ENCODE assay signal across 8 cellular contexts in the genomic region with DNA sequence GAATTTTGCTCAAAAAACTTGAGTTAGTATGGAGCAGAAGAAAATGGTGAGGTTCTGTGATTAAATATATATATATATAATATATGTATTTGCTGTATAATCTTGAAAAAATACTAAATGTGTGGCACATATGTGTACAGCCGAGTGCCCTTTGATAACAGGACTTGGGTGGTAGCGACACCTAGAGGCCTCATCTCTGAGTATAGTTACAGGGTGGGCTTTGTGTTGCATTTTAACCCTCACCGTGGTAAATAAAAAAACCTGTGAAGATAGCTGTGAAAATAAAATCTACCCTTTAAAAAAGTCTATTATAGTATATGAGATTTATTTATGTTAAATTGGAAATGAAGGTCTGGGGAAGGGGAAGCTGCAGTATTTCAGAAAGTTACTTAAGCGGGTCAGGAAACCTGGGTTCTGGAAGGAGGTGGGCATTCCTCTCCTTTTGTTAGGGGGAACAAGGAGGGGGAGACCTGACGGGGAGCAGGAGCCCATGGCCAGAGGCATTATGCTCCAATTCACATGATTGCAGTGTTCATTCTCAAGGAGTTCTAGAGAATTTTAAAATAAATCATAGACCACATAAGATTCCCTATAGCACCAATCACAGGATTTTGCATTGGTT.
A peak's percentile ranks its signal among the peaks of the same experiment; 100 is the strongest.
DNase-seq lines count a peak whose midpoint lies in the region; ATAC-seq and TF ChIP-seq lines count a peak whose summit lies in the region.

No MANE protein-coding gene starts in this region.

- no peak overlapping the region for H3K4ac ChIP-seq in IMR-90 (ENCODE audit: low read depth, low read length)

- H3K79me1 ChIP-seq in IMR-90 (ENCODE audit: low read depth in 1 of 2, low read length in 2 of 2) = no peaks in the 10 kb centered on the region

- no peak overlapping the region for H2BK15ac ChIP-seq in IMR-90 (ENCODE audit: low read depth, low read length)

- H3K4me3 ChIP-seq in IMR-90 (ENCODE audit: insufficient read depth, low read depth, low read length) = no peak overlapping the region
- no peak overlapping the region for H3K4me3 ChIP-seq in brain microvascular endothelial cell (ENCODE audit: low read depth, low read length)

- TF ChIP-seq RAD21 in IMR-90 (IDR thresholded peaks at IDR 0.05; ENCODE audit: low read length) = peak; percentile 74

- no peak overlapping the region for H4K5ac ChIP-seq in IMR-90 (ENCODE audit: low read depth, low read length)

- H3K4me1 ChIP-seq in IMR-90 (ENCODE audit: control insufficient read depth, insufficient read depth, low read length) = no peaks in the 10 kb centered on the region

- H3K27ac ChIP-seq in IMR-90 (ENCODE audit: insufficient read depth, low read length) (no peak overlapping the region), brain microvascular endothelial cell (no peak overlapping the region)

- H3K56ac ChIP-seq in IMR-90 (ENCODE audit: extremely low read depth, insufficient read depth, low read length) = no peak overlapping the region

- DNase-seq in COLO829 (ENCODE audit: low spot score) = peak; percentile 5
- DNase-seq in IMR-90 = peak; percentile 50
- DNase-seq in brain microvascular endothelial cell = peak; percentile 52
- peak in 1 of 2 donors; percentile 71 for DNase-seq in left colon
- peak; percentile 7 to 12 for DNase-seq in stimulated activated CD8-positive, alpha-beta memory T cell treated with anti-CD3 and anti-CD28 coated beads, Interleukin-2, amount 100 ng/mL, for 48 hours (ENCODE audit: low read depth in 2 of 2)
- DNase-seq in NCI-H187 treated with DMSO at 0.1 percent for 48 hours (lab: John Stamatoyannopoulos, UW) = no peak

- no peak overlapping the region for H3K23ac ChIP-seq in IMR-90 (ENCODE audit: low read depth, low read length)

- CTCF ChIA-PET in IMR-90 (lab: Yijun Ruan, JAX) = interaction anchor here (0.6 to 1.0 kb wide), 7 partner anchors 10 to 645 kb away, joined by 3 to 4 read pairs (median 3); no protein-coding TSS in a partner anchor

- no peak overlapping the region for H2BK5ac ChIP-seq in IMR-90 (ENCODE audit: low read depth, low read length, poor library complexity, severe bottlenecking)

- H3K4me2 ChIP-seq in IMR-90 (ENCODE audit: low read depth, low read length) = no peak overlapping the region

- H3K14ac ChIP-seq in IMR-90 (replicated peaks; ENCODE audit: low read depth, low read length) = no peak overlapping the region

- H3K27me3 ChIP-seq in IMR-90 (ENCODE audit: control insufficient read depth, insufficient read depth, low read length) (no peaks in the 10 kb centered on the region; the same call in 1 of the 2 replicates), brain microvascular endothelial cell (replicated peaks) (no peaks in the 10 kb centered on the region)

- ATAC-seq in GM19324 (IDR thresholded peaks at IDR 0.05; ENCODE audit: low FRiP score, unreplicated experiment) (peak; percentile 52), IMR-90 (ENCODE audit: low read depth) (peak; percentile 81), SK-N-SH treated with all-trans-retinoic acid at 6 μM for 48 hours (peak; percentile 96), left colon (peak; percentile 66)

- no peaks in the 10 kb centered on the region for H4K20me1 ChIP-seq in IMR-90 (ENCODE audit: insufficient read depth, low read length)

- H3K9ac ChIP-seq in IMR-90 (ENCODE audit: low read depth, low read length) = no peak overlapping the region

- no peak overlapping the region for H4K91ac ChIP-seq in IMR-90 (ENCODE audit: insufficient read depth, low read depth, low read length)

- intact Hi-C loops in IMR-90 (cut with micrococcal nuclease) = loop anchor here (1.0 kb wide), 2 partner anchors 144 to 636 kb away; a partner anchor contains a TSS
- intact Hi-C loops in left colon (cut with DNase I, micrococcal nuclease) = loop anchor here in 1 of 2 donors (10.0 kb wide), 1 partner anchor 149 kb away; no protein-coding TSS in a partner anchor

- H2BK120ac ChIP-seq in IMR-90 (ENCODE audit: low read depth, low read length) = no peak overlapping the region

- H2BK20ac ChIP-seq in IMR-90 (ENCODE audit: low read depth, low read length) = no peak overlapping the region

- H3K36me3 ChIP-seq in IMR-90 (ENCODE audit: control insufficient read depth, insufficient read depth, low read length) (no peaks in the 10 kb centered on the region), brain microvascular endothelial cell (replicated peaks) (no peaks in the 10 kb centered on the region)

- in situ Hi-C loops in IMR-90 (cut with MboI; ENCODE audit: low sequenced_read_pairs) (no loop called here), brain microvascular endothelial cell (cut with HindIII; ENCODE audit: low pct_ligation_motif_present, low sequenced_read_pairs) (no loop called here)

- H3K9me1 ChIP-seq in IMR-90 (ENCODE audit: insufficient read depth, low read length) = no peaks in the 10 kb centered on the region

- no CpG with 5 or more reads among the region's 5 CpGs for WGBS in IMR-90 (ENCODE audit: extremely low coverage in 2 of 2, insufficient read length in 1 of 2), 2 experiments

- H3K9me3 ChIP-seq in IMR-90 (ENCODE audit: control insufficient read depth, insufficient read depth, low read length) = no peaks in the 10 kb centered on the region

- BruUV-seq in IMR-90 (replicated peaks; lab: Mats Ljungman, UMichigan) = no TSS peak

- dilution Hi-C loops in IMR-90 (cut with HindIII; ENCODE audit: low sequenced_read_pairs, unreplicated experiment) = no loop called here

- H2AK9ac ChIP-seq in IMR-90 (replicated peaks; ENCODE audit: low read depth, low read length, poor library complexity) = no peak overlapping the region

- no peak overlapping the region for H3K18ac ChIP-seq in IMR-90 (ENCODE audit: low read depth, low read length)

- no peak overlapping the region for H4K8ac ChIP-seq in IMR-90 (ENCODE audit: low read depth in 2 of 2, low read length in 2 of 2)

- TF ChIP-seq CTCF in IMR-90 (conservative IDR thresholded peaks at IDR 0.05; ENCODE audit: low read depth, low read length) = peak; percentile 65
- TF ChIP-seq CTCF in brain microvascular endothelial cell (IDR thresholded peaks at IDR 0.05; ENCODE audit: low read depth, low read length, missing control alignments) = peak; percentile 82

- no peak overlapping the region for H2AK5ac ChIP-seq in IMR-90 (ENCODE audit: low read depth, low read length)

- TF ChIP-seq POLR2A in IMR-90 (IDR thresholded peaks at IDR 0.05; ENCODE audit: low read depth, low read length) = no peak

- H2AFZ ChIP-seq in IMR-90 (replicated peaks; ENCODE audit: low read length, poor library complexity) = no peak overlapping the region

- POLR2A ChIA-PET in IMR-90 (lab: Charles Lee; ENCODE audit: unreplicated experiment) = no interaction called here

TF ChIP-seq in IMR-90, 13 proteins besides CTCF, POLR2A, EP300 and RAD21:
- TF ChIP-seq SMC3 (IDR thresholded peaks at IDR 0.05; ENCODE audit: low read depth, low read length) (peak; percentile 53), MXI1 (IDR thresholded peaks at IDR 0.05; ENCODE audit: borderline replicate concordance, low read depth, low read length) (no peak)

TF ChIP-seq in SK-N-SH treated with all-trans-retinoic acid at 6 μM for 48 hours, 23 proteins besides CTCF, POLR2A, EP300 and RAD21:
- TF ChIP-seq OSR1 (CRISPR knock-in tag; IDR thresholded peaks at IDR 0.05) = no peak
- TF ChIP-seq, protein P1, sequence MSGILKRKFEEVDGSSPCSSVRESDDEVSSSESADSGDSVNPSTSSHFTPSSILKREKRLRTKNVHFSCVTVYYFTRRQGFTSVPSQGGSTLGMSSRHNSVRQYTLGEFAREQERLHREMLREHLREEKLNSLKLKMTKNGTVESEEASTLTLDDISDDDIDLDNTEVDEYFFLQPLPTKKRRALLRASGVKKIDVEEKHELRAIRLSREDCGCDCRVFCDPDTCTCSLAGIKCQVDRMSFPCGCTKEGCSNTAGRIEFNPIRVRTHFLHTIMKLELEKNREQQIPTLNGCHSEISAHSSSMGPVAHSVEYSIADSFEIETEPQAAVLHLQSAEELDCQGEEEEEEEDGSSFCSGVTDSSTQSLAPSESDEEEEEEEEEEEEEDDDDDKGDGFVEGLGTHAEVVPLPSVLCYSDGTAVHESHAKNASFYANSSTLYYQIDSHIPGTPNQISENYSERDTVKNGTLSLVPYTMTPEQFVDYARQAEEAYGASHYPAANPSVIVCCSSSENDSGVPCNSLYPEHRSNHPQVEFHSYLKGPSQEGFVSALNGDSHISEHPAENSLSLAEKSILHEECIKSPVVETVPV (CRISPR knock-in tag; IDR thresholded peaks at IDR 0.05) = no peak
- no peak for TF ChIP-seq CSDC2 (CRISPR knock-in tag; IDR thresholded peaks at IDR 0.05)
- no peak for TF ChIP-seq TOX (CRISPR knock-in tag; IDR thresholded peaks at IDR 0.05; ENCODE audit: borderline replicate concordance)
- no peak for TF ChIP-seq BACH2 (CRISPR knock-in tag; IDR thresholded peaks at IDR 0.05; ENCODE audit: borderline replicate concordance)
- TF ChIP-seq ZFP3 (CRISPR knock-in tag; IDR thresholded peaks at IDR 0.05) = no peak
- TF ChIP-seq ESRRG (CRISPR knock-in tag; IDR thresholded peaks at IDR 0.05) = no peak
- TF ChIP-seq ZC3H10 (CRISPR knock-in tag; IDR thresholded peaks at IDR 0.05) = no peak
- no peak for TF ChIP-seq ZNF70 (CRISPR knock-in tag; IDR thresholded peaks at IDR 0.05)
- no peak for TF ChIP-seq PPARA (CRISPR knock-in tag; IDR thresholded peaks at IDR 0.05; ENCODE audit: borderline replicate concordance)
- TF ChIP-seq ZNF8 (CRISPR knock-in tag; IDR thresholded peaks at IDR 0.05) = no peak
- TF ChIP-seq TCF4 (CRISPR knock-in tag; IDR thresholded peaks at IDR 0.05; ENCODE audit: borderline replicate concordance) = no peak
TF ChIP-seq in SK-N-SH treated with all-trans-retinoic acid at 6 μM for 48 hours: peak in this region for 0.
